ENCODE assay signal across 18 cellular contexts in the genomic region with DNA sequence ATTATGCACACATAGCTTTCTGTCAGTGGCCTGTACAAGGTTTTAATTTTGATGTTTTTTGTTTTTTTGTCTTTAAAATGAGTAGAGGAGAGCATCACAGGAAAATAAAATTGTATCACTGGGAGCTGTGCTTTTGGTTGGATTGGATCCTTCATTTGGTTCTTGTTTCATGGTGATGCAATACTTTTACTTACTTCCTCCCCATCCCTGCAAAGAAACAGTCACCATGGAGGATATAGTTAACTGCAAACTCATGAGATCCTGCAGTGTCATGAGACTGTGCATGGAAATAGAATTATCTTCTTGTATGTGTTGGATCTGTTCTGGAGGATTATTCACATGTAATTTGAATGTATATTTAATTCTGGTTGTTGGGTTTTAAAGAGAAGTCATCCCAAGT.
DNase-seq lines count a peak whose midpoint lies in the region; ATAC-seq and TF ChIP-seq lines count a peak whose summit lies in the region.
"Had no signal": no experiment of that assay in that cellular context is flagged by ENCODE, and none has a peak within 500 bp of the region (broad histone marks: within the 10 kb centered on the region; RNA-seq: fewer than 3 reads in every experiment).

No MANE protein-coding gene starts in this region.

- peak overlapping the region; percentile 16 for H3K27ac Mint-ChIP-seq in activated naive CD8-positive, alpha-beta T cell treated with anti-CD3 and anti-CD28 coated beads for 36 hours
- no peak overlapping the region for H3K27ac Mint-ChIP-seq in activated naive CD8-positive, alpha-beta T cell treated with anti-CD3 and anti-CD28 coated beads, Interleukin-2, amount 50 U/mL, for 24 hours
- H3K27ac Mint-ChIP-seq in dendritic cell treated with granulocyte-macrophage colony-stimulating factor and Interleukin-4, amounts not matched to agents 40 ng/mL and 50 ng/mL, for 4 days = peak overlapping the region; percentile 78
- H3K27ac Mint-ChIP-seq: activated CD4-positive, alpha-beta memory T cell treated with anti-CD3 and anti-CD28 coated beads, Interleukin-2, amount 10 ng/mL, durations not matched to agents 7 days and 5 days had no signal

- in situ Hi-C loops in gastrocnemius medialis (cut with MboI; ENCODE audit: low sequenced_read_pairs in 4 of 4) = loop anchor here in 1 of 4 donors (25.0 kb wide), 1 partner anchor 106 kb away; no protein-coding TSS in a partner anchor

- H3K36me3 ChIP-seq in gastrocnemius medialis = no peaks in the 10 kb centered on the region
- H3K36me3 ChIP-seq: gastroesophageal sphincter, pancreas, Peyer's patch had no signal

- H3K4me1 ChIP-seq in gastrocnemius medialis = peaks cover 84 to 91% of the 10 kb centered on the region in 2 donors

- peaks cover 45% of the 10 kb centered on the region for H3K4me1 Mint-ChIP-seq in activated naive CD8-positive, alpha-beta T cell treated with anti-CD3 and anti-CD28 coated beads for 36 hours
- peaks cover 49% of the 10 kb centered on the region for H3K4me1 Mint-ChIP-seq in activated naive CD8-positive, alpha-beta T cell treated with anti-CD3 and anti-CD28 coated beads, Interleukin-2, amount 50 U/mL, for 24 hours
- peaks cover 63% of the 10 kb centered on the region for H3K4me1 Mint-ChIP-seq in dendritic cell treated with granulocyte-macrophage colony-stimulating factor and Interleukin-4, amounts not matched to agents 40 ng/mL and 50 ng/mL, for 4 days (ENCODE audit: low read depth)

- H3K4me3 ChIP-seq in gastrocnemius medialis = no peak overlapping the region
- H3K4me3 ChIP-seq: gastroesophageal sphincter, pancreas, Peyer's patch had no signal

- H3K27ac ChIP-seq in gastrocnemius medialis = peak overlapping the region in 3 of 4 donors; percentile 16 to 51 (median 25)
- H3K27ac ChIP-seq: gastroesophageal sphincter, Peyer's patch had no signal

- H3K4me3 Mint-ChIP-seq in activated naive CD8-positive, alpha-beta T cell treated with anti-CD3 and anti-CD28 coated beads for 36 hours = no peak overlapping the region
- no peak overlapping the region for H3K4me3 Mint-ChIP-seq in activated naive CD8-positive, alpha-beta T cell treated with anti-CD3 and anti-CD28 coated beads, Interleukin-2, amount 50 U/mL, for 24 hours
- no peak overlapping the region for H3K4me3 Mint-ChIP-seq in dendritic cell treated with granulocyte-macrophage colony-stimulating factor and Interleukin-4, amounts not matched to agents 40 ng/mL and 50 ng/mL, for 4 days
- H3K4me3 Mint-ChIP-seq: activated CD4-positive, alpha-beta memory T cell treated with anti-CD3 and anti-CD28 coated beads, Interleukin-2, amount 10 ng/mL, durations not matched to agents 7 days and 5 days had no signal

- DNase-seq in activated naive CD8-positive, alpha-beta T cell treated with anti-CD3 and anti-CD28 coated beads for 36 hours = no peak
- no peak for DNase-seq in activated naive CD8-positive, alpha-beta T cell treated with anti-CD3 and anti-CD28 coated beads, Interleukin-2, amount 50 U/mL, for 24 hours
- peak; percentile 79 to 87 for DNase-seq in NOMO-1 (lab: John Stamatoyannopoulos, UW; ENCODE audit: unreplicated experiment in 2 of 2)
- no peak for DNase-seq in gastrocnemius medialis
- no peak for DNase-seq in cortex of kidney (lab: John Stamatoyannopoulos, UW)
- DNase-seq: activated CD4-positive, alpha-beta memory T cell treated with anti-CD3 and anti-CD28 coated beads, Interleukin-2, amount 10 ng/mL, durations not matched to agents 7 days and 5 days; activated effector memory CD4-positive, alpha-beta T cell treated with Interleukin-2 at 50 U/mL for 16 hours; EL; NCI-H1092 treated with DMSO at 0.1 percent for 48 hours; NCI-H748 treated with DMSO at 0.1 percent for 48 hours; pancreas; Peyer's patch had no signal

- no peak for ATAC-seq in activated naive CD8-positive, alpha-beta T cell treated with anti-CD3 and anti-CD28 coated beads, Interleukin-2, amount 50 U/mL, for 24 hours
- ATAC-seq in gastrocnemius medialis (peak; percentile 39 to 64), GM18498 (IDR thresholded peaks at IDR 0.05; ENCODE audit: unreplicated experiment) (no peak), HG02981 (IDR thresholded peaks at IDR 0.05; ENCODE audit: unreplicated experiment) (no peak)
- ATAC-seq: gastroesophageal sphincter, left lobe of liver, SK-N-SH treated with all-trans-retinoic acid at 6 μM for 48 hours had no signal

- no peaks in the 10 kb centered on the region for H3K9me3 Mint-ChIP-seq in activated naive CD8-positive, alpha-beta T cell treated with anti-CD3 and anti-CD28 coated beads for 36 hours
- no peaks in the 10 kb centered on the region for H3K9me3 Mint-ChIP-seq in activated naive CD8-positive, alpha-beta T cell treated with anti-CD3 and anti-CD28 coated beads, Interleukin-2, amount 50 U/mL, for 24 hours
- H3K9me3 Mint-ChIP-seq in dendritic cell treated with granulocyte-macrophage colony-stimulating factor and Interleukin-4, amounts not matched to agents 40 ng/mL and 50 ng/mL, for 4 days = no peaks in the 10 kb centered on the region
- H3K9me3 Mint-ChIP-seq: activated CD4-positive, alpha-beta memory T cell treated with anti-CD3 and anti-CD28 coated beads, Interleukin-2, amount 10 ng/mL, durations not matched to agents 7 days and 5 days had no signal

- H3K36me3 Mint-ChIP-seq in activated naive CD8-positive, alpha-beta T cell treated with anti-CD3 and anti-CD28 coated beads for 36 hours = peaks cover 32% of the 10 kb centered on the region
- peaks cover 13% of the 10 kb centered on the region for H3K36me3 Mint-ChIP-seq in activated naive CD8-positive, alpha-beta T cell treated with anti-CD3 and anti-CD28 coated beads, Interleukin-2, amount 50 U/mL, for 24 hours (ENCODE audit: low read depth)
- H3K36me3 Mint-ChIP-seq in dendritic cell treated with granulocyte-macrophage colony-stimulating factor and Interleukin-4, amounts not matched to agents 40 ng/mL and 50 ng/mL, for 4 days (ENCODE audit: low read depth) = peaks cover 9% of the 10 kb centered on the region

- H3K27me3 Mint-ChIP-seq in activated naive CD8-positive, alpha-beta T cell treated with anti-CD3 and anti-CD28 coated beads for 36 hours = no peaks in the 10 kb centered on the region
- no peaks in the 10 kb centered on the region for H3K27me3 Mint-ChIP-seq in activated naive CD8-positive, alpha-beta T cell treated with anti-CD3 and anti-CD28 coated beads, Interleukin-2, amount 50 U/mL, for 24 hours
- H3K27me3 Mint-ChIP-seq in dendritic cell treated with granulocyte-macrophage colony-stimulating factor and Interleukin-4, amounts not matched to agents 40 ng/mL and 50 ng/mL, for 4 days = no peaks in the 10 kb centered on the region
- H3K27me3 Mint-ChIP-seq: activated CD4-positive, alpha-beta memory T cell treated with anti-CD3 and anti-CD28 coated beads, Interleukin-2, amount 10 ng/mL, durations not matched to agents 7 days and 5 days had no signal

- intact Hi-C loops in dendritic cell treated with granulocyte-macrophage colony-stimulating factor and Interleukin-4, amounts not matched to agents 40 ng/mL and 50 ng/mL, for 4 days (cut with micrococcal nuclease) = no loop called here
- intact Hi-C loops in gastrocnemius medialis (cut with DNase I; ENCODE audit: low total_unique reads) = no loop called here

- no peaks in the 10 kb centered on the region for H3K27me3 ChIP-seq in gastrocnemius medialis
- H3K27me3 ChIP-seq: gastroesophageal sphincter, pancreas, Peyer's patch had no signal

- no peak for TF ChIP-seq CTCF in gastrocnemius medialis (IDR thresholded peaks at IDR 0.05 in 4 of 5, conservative IDR thresholded peaks at IDR 0.05 in 1 of 5)

- no peak for TF ChIP-seq POLR2A in gastrocnemius medialis (IDR thresholded peaks at IDR 0.05)

- H3K9me3 ChIP-seq in gastrocnemius medialis = no peaks in the 10 kb centered on the region
- H3K9me3 ChIP-seq: gastroesophageal sphincter, pancreas, Peyer's patch had no signal

Comparison
In these comparisons a context has a peak if more than half of its experiments do, and no peak if none do; other contexts are left out.
1. DNase-seq: peak in NOMO-1 (2 of 2); none in activated naive CD8-positive, alpha-beta T cell treated with anti-CD3 and anti-CD28 coated beads for 36 hours (single experiment), activated naive CD8-positive, alpha-beta T cell treated with anti-CD3 and anti-CD28 coated beads, Interleukin-2, amount 50 U/mL, for 24 hours (single experiment), gastrocnemius medialis (0 of 2) and cortex of kidney (single experiment).
2. ATAC-seq: peak in gastrocnemius medialis (2 of 2); none in activated naive CD8-positive, alpha-beta T cell treated with anti-CD3 and anti-CD28 coated beads, Interleukin-2, amount 50 U/mL, for 24 hours (single experiment), GM18498 (single experiment) and HG02981 (single experiment).